Comparison of ENCODE assay signal across 11 cellular contexts in genomic region chr9:567128-567745, GRCh38.
DNase-seq lines count a peak whose midpoint lies in the region; ATAC-seq and TF ChIP-seq lines count a peak whose summit lies in the region.
"Had no signal": no experiment of that assay in that cellular context is flagged by ENCODE, and none has a peak within 500 bp of the region (broad histone marks: within the 10 kb centered on the region; RNA-seq: fewer than 3 reads in every experiment).

No MANE protein-coding gene starts in this region.

- H3K27ac ChIP-seq in MM.1S (ENCODE audit: low read length) = peak overlapping the region; percentile 29; the same call in 1 of the 2 replicates
- H3K27ac ChIP-seq in upper lobe of right lung = no peak overlapping the region
- H3K27ac ChIP-seq in neuronal stem cell (replicated peaks; ENCODE audit: low read length) = no peak overlapping the region

- no peak overlapping the region for H2BK5ac ChIP-seq in neuronal stem cell (ENCODE audit: low read length)

- H3K36me3 ChIP-seq in MM.1S (replicated peaks; ENCODE audit: insufficient read depth, low read length) (no peaks in the 10 kb centered on the region), upper lobe of right lung (no peaks in the 10 kb centered on the region), neuronal stem cell (replicated peaks in 1 of 2; ENCODE audit: control insufficient read depth in 2 of 2, insufficient read depth in 2 of 2, low read length in 2 of 2) (no peaks in the 10 kb centered on the region)

- H2AFZ ChIP-seq in MM.1S (ENCODE audit: low read length) (no peak overlapping the region), neuronal stem cell (ENCODE audit: low read length) (no peak overlapping the region)

- H3K9me2 ChIP-seq in MM.1S (replicated peaks; ENCODE audit: insufficient read depth, low read length) = no peaks in the 10 kb centered on the region

- no peak overlapping the region for H3K4me3 Mint-ChIP-seq in activated T-cell treated with anti-CD3 and anti-CD28 coated beads, Interleukin-2, amount 50 U/mL, for 72 hours
- H3K4me3 Mint-ChIP-seq: stimulated activated naive CD8-positive, alpha-beta T cell treated with anti-CD3 and anti-CD28 coated beads, Interleukin-15, amount 100 ng/mL, for 72 hours had no signal

- intact Hi-C loops in upper lobe of right lung (cut with DNase I) = no loop called here

- H3F3A ChIP-seq in MM.1S (ENCODE audit: insufficient read depth, low read length) = no peaks in the 10 kb centered on the region

- DNase-seq in activated T-cell treated with anti-CD3 and anti-CD28 coated beads, Interleukin-2, amount 50 U/mL, for 72 hours = no peak
- DNase-seq in activated T-cell treated with anti-CD3 and anti-CD28 coated beads for 4 hours (no peak), MM.1S (peak; percentile 25), upper lobe of right lung (no peak), cerebellar nuclear complex (lab: John Stamatoyannopoulos, UW) (no peak), foreskin fibroblast (no peak), neuronal stem cell (ENCODE audit: low spot score) (no peak)
- DNase-seq: IMR-90; mesenchymal stem cell; stimulated activated naive CD8-positive, alpha-beta T cell treated with anti-CD3 and anti-CD28 coated beads, Interleukin-15, amount 100 ng/mL, for 72 hours had no signal

- 0 out of 2 replicates have a peak overlapping the region, but pooled peaks have one; percentile 11 for H3K4me2 ChIP-seq in MM.1S (ENCODE audit: low read depth, low read length)
- no peak overlapping the region for H3K4me2 ChIP-seq in neuronal stem cell (ENCODE audit: insufficient read depth, low read length, poor library complexity, severe bottlenecking)

- H3K9me3 ChIP-seq in MM.1S (replicated peaks; ENCODE audit: insufficient read depth, low read length) (no peaks in the 10 kb centered on the region), upper lobe of right lung (no peaks in the 10 kb centered on the region), neuronal stem cell (replicated peaks in 1 of 2; ENCODE audit: control insufficient read depth in 2 of 2, insufficient read depth in 1 of 2, low read depth in 1 of 2, low read length in 2 of 2) (peaks cover 0 to 2% of the 10 kb centered on the region in 2 donors)

- H3K14ac ChIP-seq in neuronal stem cell (ENCODE audit: low read length) = no peak overlapping the region

- no peak overlapping the region for H3K18ac ChIP-seq in neuronal stem cell (ENCODE audit: low read length)

- no peak for ATAC-seq in activated T-cell treated with anti-CD3 and anti-CD28 coated beads, Interleukin-2, amount 50 U/mL, for 72 hours (replicated peaks in 1 of 2)
- ATAC-seq in HG02870 (IDR thresholded peaks at IDR 0.05; ENCODE audit: unreplicated experiment) (peak; percentile 94), upper lobe of right lung (peak; percentile 45)
- ATAC-seq: stimulated activated naive CD8-positive, alpha-beta T cell treated with anti-CD3 and anti-CD28 coated beads, Interleukin-15, amount 100 ng/mL, for 72 hours had no signal

- no peak overlapping the region for H4K91ac ChIP-seq in neuronal stem cell (ENCODE audit: low read depth, low read length, poor library complexity)

- H4K20me1 ChIP-seq in MM.1S (ENCODE audit: insufficient read depth, low read length) = no peaks in the 10 kb centered on the region

- H2AK5ac ChIP-seq in neuronal stem cell (ENCODE audit: low read depth, low read length) = no peak overlapping the region

- H2BK15ac ChIP-seq in neuronal stem cell (ENCODE audit: low read length) = no peak overlapping the region

- peaks cover 20% of the 10 kb centered on the region for H3K4me1 Mint-ChIP-seq in activated T-cell treated with anti-CD3 and anti-CD28 coated beads, Interleukin-2, amount 50 U/mL, for 72 hours (ENCODE audit: low read depth)
- H3K4me1 Mint-ChIP-seq: stimulated activated naive CD8-positive, alpha-beta T cell treated with anti-CD3 and anti-CD28 coated beads, Interleukin-15, amount 100 ng/mL, for 72 hours had no signal

- no peak overlapping the region for H3K23ac ChIP-seq in neuronal stem cell (ENCODE audit: low read depth, low read length, poor library complexity)

- peaks cover 19% of the 10 kb centered on the region; the same call in 1 of the 2 replicates for H3K79me2 ChIP-seq in MM.1S (ENCODE audit: low read length)

- H2BK12ac ChIP-seq in neuronal stem cell (ENCODE audit: low read length) = no peak overlapping the region

- H3K4me3 ChIP-seq in MM.1S (ENCODE audit: low read length) (no peak overlapping the region), upper lobe of right lung (no peak overlapping the region), foreskin fibroblast (ENCODE audit: low read depth in 1 of 2, low read length in 2 of 2) (no peak overlapping the region), neuronal stem cell (ENCODE audit: low read length in 2 of 2) (no peak overlapping the region)

- H3K4ac ChIP-seq in neuronal stem cell (ENCODE audit: low read length) = no peak overlapping the region

- WGBS in neuronal stem cell (ENCODE audit: extremely low coverage in 2 of 2, insufficient read length in 2 of 2, insufficient replicate concordance in 1 of 2), 2 donors = no CpG with 5 or more reads among the region's 4 CpGs

- no peak overlapping the region for H2BK120ac ChIP-seq in neuronal stem cell (ENCODE audit: low read depth, low read length)

- H3K27me3 Mint-ChIP-seq in activated T-cell treated with anti-CD3 and anti-CD28 coated beads, Interleukin-2, amount 50 U/mL, for 72 hours (ENCODE audit: low read depth) = no peaks in the 10 kb centered on the region
- H3K27me3 Mint-ChIP-seq: stimulated activated naive CD8-positive, alpha-beta T cell treated with anti-CD3 and anti-CD28 coated beads, Interleukin-15, amount 100 ng/mL, for 72 hours had no signal

- H3K27me3 ChIP-seq in MM.1S (replicated peaks; ENCODE audit: insufficient read depth, low read length) (no peaks in the 10 kb centered on the region), upper lobe of right lung (no peaks in the 10 kb centered on the region), neuronal stem cell (ENCODE audit: control insufficient read depth in 3 of 3, insufficient read depth in 3 of 3, low read depth in 1 of 3, low read length in 3 of 3) (no peaks in the 10 kb centered on the region)

- TF ChIP-seq CTCF in MM.1S (IDR thresholded peaks at IDR 0.05; ENCODE audit: low read length) (no peak), upper lobe of right lung (IDR thresholded peaks at IDR 0.05) (no peak), foreskin fibroblast (IDR thresholded peaks at IDR 0.05; ENCODE audit: low read depth, low read length) (no peak)

- H3K4me1 ChIP-seq in MM.1S (ENCODE audit: low read length) (peaks cover 14% of the 10 kb centered on the region; the same call in 1 of the 2 replicates), upper lobe of right lung (no peaks in the 10 kb centered on the region), neuronal stem cell (ENCODE audit: control insufficient read depth in 2 of 2, insufficient read depth in 1 of 2, low read depth in 1 of 2, low read length in 2 of 2) (peaks cover 0 to 8% of the 10 kb centered on the region in 2 donors)

- no peaks in the 10 kb centered on the region for H3K79me1 ChIP-seq in neuronal stem cell (ENCODE audit: low read depth, low read length)

- no peak overlapping the region for H4K8ac ChIP-seq in neuronal stem cell (ENCODE audit: low read depth, low read length)

- H3K9ac ChIP-seq in MM.1S (ENCODE audit: low read length) = no peak overlapping the region
- H3K9ac ChIP-seq in neuronal stem cell (ENCODE audit: low read depth, low read length, poor library complexity) = no peak overlapping the region

- H3K27ac Mint-ChIP-seq in activated T-cell treated with anti-CD3 and anti-CD28 coated beads, Interleukin-2, amount 50 U/mL, for 72 hours = peak overlapping the region; percentile 39
- H3K27ac Mint-ChIP-seq: stimulated activated naive CD8-positive, alpha-beta T cell treated with anti-CD3 and anti-CD28 coated beads, Interleukin-15, amount 100 ng/mL, for 72 hours had no signal

- peaks cover 0 to 2% of the 10 kb centered on the region in 2 donors for H3K36me3 Mint-ChIP-seq in activated T-cell treated with anti-CD3 and anti-CD28 coated beads, Interleukin-2, amount 50 U/mL, for 72 hours (ENCODE audit: insufficient read depth in 2 of 2)

- H3K9me3 Mint-ChIP-seq in activated T-cell treated with anti-CD3 and anti-CD28 coated beads, Interleukin-2, amount 50 U/mL, for 72 hours = peaks cover 0 to 2% of the 10 kb centered on the region in 2 donors

Comparison
In these comparisons a context has a peak if more than half of its experiments do, and no peak if none do; other contexts are left out.
1. ATAC-seq: peak in HG02870 (single experiment) and upper lobe of right lung (single experiment); none in activated T-cell treated with anti-CD3 and anti-CD28 coated beads, Interleukin-2, amount 50 U/mL, for 72 hours (0 of 2).